Comparison of ENCODE assay signal across 2 cellular contexts in genomic region chrX:16733013-16733412, GRCh38.
TF ChIP-seq lines count a peak whose summit lies in the region.

No MANE protein-coding gene starts in this region.

TF ChIP-seq in HepG2, 621 proteins besides CTCF, POLR2A, EP300 and RAD21:
- no peak for TF ChIP-seq GABPB1 (CRISPR knock-in tag; IDR thresholded peaks at IDR 0.05)
- TF ChIP-seq ZNF800 (CRISPR knock-in tag; IDR thresholded peaks at IDR 0.05), result no peak
- no peak for TF ChIP-seq ZNF644 (CRISPR knock-in tag; IDR thresholded peaks at IDR 0.05; ENCODE audit: low read depth)
- no peak for TF ChIP-seq ZNF781 (CRISPR knock-in tag; IDR thresholded peaks at IDR 0.05; ENCODE audit: borderline replicate concordance, not compliant biosample characterization)
- no peak for TF ChIP-seq ZNF337 (CRISPR knock-in tag; IDR thresholded peaks at IDR 0.05; ENCODE audit: borderline replicate concordance, low read depth)
- no peak for TF ChIP-seq ZNF460 (CRISPR knock-in tag; IDR thresholded peaks at IDR 0.05; ENCODE audit: borderline replicate concordance)
- TF ChIP-seq ZBTB25 (CRISPR knock-in tag; IDR thresholded peaks at IDR 0.05), result no peak
- TF ChIP-seq LRRFIP1 (CRISPR knock-in tag; conservative IDR thresholded peaks at IDR 0.05), result no peak
- TF ChIP-seq HOMEZ (CRISPR knock-in tag; IDR thresholded peaks at IDR 0.05; ENCODE audit: low read depth), result no peak
- TF ChIP-seq POLR2G (IDR thresholded peaks at IDR 0.05; ENCODE audit: low read depth, low read length), result no peak
- TF ChIP-seq ZNF432 (CRISPR knock-in tag; IDR thresholded peaks at IDR 0.05; ENCODE audit: borderline replicate concordance), result no peak
- TF ChIP-seq BATF2 (CRISPR knock-in tag; IDR thresholded peaks at IDR 0.05), result no peak
- no peak for TF ChIP-seq NCOA1 (CRISPR knock-in tag; IDR thresholded peaks at IDR 0.05)
- TF ChIP-seq GMEB2 (CRISPR knock-in tag; IDR thresholded peaks at IDR 0.05; ENCODE audit: low read depth), result no peak
- no peak for TF ChIP-seq ZNF709 (CRISPR knock-in tag; IDR thresholded peaks at IDR 0.05)
- TF ChIP-seq SIX1 (CRISPR knock-in tag; IDR thresholded peaks at IDR 0.05; ENCODE audit: borderline replicate concordance), result no peak
- no peak for TF ChIP-seq ZNF3 (CRISPR knock-in tag; IDR thresholded peaks at IDR 0.05)
TF ChIP-seq in HepG2: peak in this region for 0.

TF ChIP-seq in endothelial cell of umbilical vein, 7 proteins besides CTCF, POLR2A, EP300 and RAD21:
- TF ChIP-seq GATA2 (IDR thresholded peaks at IDR 0.05; ENCODE audit: insufficient read depth, insufficient read length, low read depth, low read length), result peak; percentile 42
- TF ChIP-seq JUN (IDR thresholded peaks at IDR 0.05; ENCODE audit: borderline replicate concordance, insufficient read depth, insufficient read length, low read depth), result no peak
